17 cellular contexts compared by ENCODE assay signal in genomic region chr7:24560772-24561171, GRCh38.
"Had no signal": no experiment of that assay in that cellular context is flagged by ENCODE, and none has a peak within 500 bp of the region (broad histone marks: within the 10 kb centered on the region; RNA-seq: fewer than 3 reads in every experiment).

No MANE protein-coding gene starts in this region.

- H3K9me3 Mint-ChIP-seq: activated B cell treated with CpG ODN at 0.5 μM for 24 hours; activated T-helper 1 cell treated with anti-CD3 and anti-CD28 coated beads, Interleukin-12 subunit alpha, Interleukin-12 subunit beta, Interleukin-2, Interleukin-4 antibody, amounts not matched to agents 30 ng/mL and 10 ng/mL and 1 ng/mL, durations not matched to agents 14 hours and 24 hours and 36 hours; brain; natural killer cell; stimulated activated effector memory CD8-positive, alpha-beta T cell treated with anti-CD3 and anti-CD28 coated beads, Interleukin-12 subunit alpha, Interleukin-12 subunit beta, amount 100 ng/mL, for 72 hours; T-helper 2 cell treated with Interferon-gamma antibody and Interleukin-4, amounts not matched to agents 5 μg/mL and 100 μg/mL, for 36 hours had no signal

- H3K27me3 Mint-ChIP-seq: brain had no signal

- H3K27ac Mint-ChIP-seq: activated B cell treated with CpG ODN at 0.5 μM for 24 hours; activated T-helper 1 cell treated with anti-CD3 and anti-CD28 coated beads, Interleukin-12 subunit alpha, Interleukin-12 subunit beta, Interleukin-2, Interleukin-4 antibody, amounts not matched to agents 30 ng/mL and 10 ng/mL and 1 ng/mL, durations not matched to agents 14 hours and 24 hours and 36 hours; brain; natural killer cell; stimulated activated effector memory CD8-positive, alpha-beta T cell treated with anti-CD3 and anti-CD28 coated beads, Interleukin-12 subunit alpha, Interleukin-12 subunit beta, amount 100 ng/mL, for 72 hours; T-helper 2 cell treated with Interferon-gamma antibody and Interleukin-4, amounts not matched to agents 5 μg/mL and 100 μg/mL, for 36 hours had no signal

- ATAC-seq: left cardiac atrium; natural killer cell; sciatic nerve; stimulated activated effector memory CD8-positive, alpha-beta T cell treated with anti-CD3 and anti-CD28 coated beads, Interleukin-12 subunit alpha, Interleukin-12 subunit beta, amount 100 ng/mL, for 72 hours had no signal

- H3K4me3 Mint-ChIP-seq: activated B cell treated with CpG ODN at 0.5 μM for 24 hours; activated T-helper 1 cell treated with anti-CD3 and anti-CD28 coated beads, Interleukin-12 subunit alpha, Interleukin-12 subunit beta, Interleukin-2, Interleukin-4 antibody, amounts not matched to agents 30 ng/mL and 10 ng/mL and 1 ng/mL, durations not matched to agents 14 hours and 24 hours and 36 hours; brain; natural killer cell; stimulated activated effector memory CD8-positive, alpha-beta T cell treated with anti-CD3 and anti-CD28 coated beads, Interleukin-12 subunit alpha, Interleukin-12 subunit beta, amount 100 ng/mL, for 72 hours; T-helper 2 cell treated with Interferon-gamma antibody and Interleukin-4, amounts not matched to agents 5 μg/mL and 100 μg/mL, for 36 hours had no signal

- DNase-seq: activated B cell treated with CpG ODN at 0.5 μM for 24 hours; activated CD4-positive, alpha-beta T cell treated with anti-CD3 and anti-CD28 coated beads, Interleukin-2, amount 50 U/mL, for 48 hours; anterior cingulate cortex; caudate nucleus; dorsolateral prefrontal cortex; foreskin fibroblast; left cardiac atrium; mesenchymal stem cell; natural killer cell; Right ventricle myocardium superior; stimulated activated CD4-positive, alpha-beta T cell treated with anti-CD3 and anti-CD28 coated beads, Interleukin-4, amount 100 ng/mL, for 24 hours; SW 1271 had no signal

- H3K36me3 Mint-ChIP-seq: brain; natural killer cell; stimulated activated effector memory CD8-positive, alpha-beta T cell treated with anti-CD3 and anti-CD28 coated beads, Interleukin-12 subunit alpha, Interleukin-12 subunit beta, amount 100 ng/mL, for 72 hours had no signal

- H3K4me1 Mint-ChIP-seq: activated B cell treated with CpG ODN at 0.5 μM for 24 hours; brain; natural killer cell; stimulated activated effector memory CD8-positive, alpha-beta T cell treated with anti-CD3 and anti-CD28 coated beads, Interleukin-12 subunit alpha, Interleukin-12 subunit beta, amount 100 ng/mL, for 72 hours had no signal
